Comparison of ENCODE assay signal across 8 cellular contexts in the genomic region with DNA sequence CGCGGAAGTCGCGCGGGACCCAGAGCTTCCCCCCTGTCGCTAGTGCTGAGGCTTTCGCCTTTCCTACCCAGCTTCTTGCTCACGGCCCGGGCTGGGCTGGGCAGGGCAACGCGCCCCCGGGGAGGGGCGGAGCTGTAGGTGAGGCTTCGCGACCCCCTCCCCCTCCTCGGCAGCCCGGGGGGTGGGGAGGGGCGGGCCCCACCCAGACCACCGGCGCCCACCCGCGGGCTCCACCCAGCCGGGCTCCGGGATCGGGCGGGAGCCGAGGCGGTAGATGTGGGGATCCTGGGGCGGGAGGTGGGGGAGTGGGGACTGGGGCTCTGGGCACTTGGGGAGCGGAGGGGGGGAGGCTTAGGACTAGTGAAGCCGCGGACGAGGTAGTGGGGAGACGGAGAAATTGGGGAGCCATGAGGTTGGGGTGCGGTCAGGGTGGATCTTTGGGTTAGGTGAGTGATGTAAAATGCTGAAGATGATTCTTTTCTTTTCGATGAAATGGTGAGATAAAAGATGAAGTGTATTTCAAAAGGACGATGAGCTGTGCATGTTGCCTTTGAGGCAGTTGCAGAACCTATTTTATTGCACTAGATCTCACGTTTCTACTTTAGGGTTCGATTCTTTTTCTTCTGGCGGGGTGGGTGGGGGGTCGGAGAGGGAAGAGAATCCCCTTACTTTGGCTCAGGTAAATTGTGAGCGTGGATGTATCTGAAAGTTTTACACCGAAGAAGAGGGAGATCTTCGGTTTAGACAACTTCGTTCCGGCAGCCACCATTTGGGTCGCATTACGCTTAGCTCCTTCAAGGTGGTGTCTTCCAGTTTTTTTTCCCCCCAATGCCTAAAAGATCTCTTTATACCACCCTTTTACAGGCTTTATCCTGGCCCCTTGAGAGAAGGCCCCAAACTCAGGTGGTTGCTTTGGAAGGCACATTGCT. TPM values are rescaled to one million over a fixed set of nuclear protein-coding genes. Genes with fewer than 3 reads are reported as not detected.
DNase-seq lines count a peak whose midpoint lies in the region; ATAC-seq and TF ChIP-seq lines count a peak whose summit lies in the region.

No MANE protein-coding gene starts in this region.

- no peaks in the 10 kb centered on the region for H3K27me3 Mint-ChIP-seq in MCF 10A (ENCODE audit: insufficient read depth, unreplicated experiment)

- peaks cover 20% of the 10 kb centered on the region for H3K36me3 Mint-ChIP-seq in MCF 10A (ENCODE audit: insufficient read depth, unreplicated experiment)

- intact Hi-C loops in MCF 10A (cut with micrococcal nuclease) = loop anchor here (2.0 to 5.0 kb wide), 3 partner anchors 43 to 419 kb away; partner anchors contain the start of gene RAD52

- TSS peak; percentile 64 for BruUV-seq in MCF 10A (replicated peaks; lab: Mats Ljungman, UMichigan)

- peak overlapping the region; percentile 99 for H3K4me3 Mint-ChIP-seq in MCF 10A (ENCODE audit: unreplicated experiment)

- H3K4me1 Mint-ChIP-seq in MCF 10A (ENCODE audit: insufficient read depth, unreplicated experiment) = peaks cover 42% of the 10 kb centered on the region

- POLR2A ChIA-PET in MCF 10A (lab: Yijun Ruan, JAX) = interaction anchor here (0.6 to 6.4 kb wide), 35 partner anchors 9 to 614 kb away, joined by 3 to 62 read pairs (median 5); partner anchors contain the start of genes KDM5A, RAD52 and WNK1

- no peaks in the 10 kb centered on the region for H3K9me3 Mint-ChIP-seq in MCF 10A (ENCODE audit: unreplicated experiment)

- CTCF ChIA-PET in MCF 10A (lab: Yijun Ruan, JAX) = interaction anchor here (0.6 to 1.2 kb wide), 4 partner anchors 43 to 591 kb away, joined by 3 to 11 read pairs (median 4); partner anchors contain the start of gene RAD52

- ATAC-seq in HG02623 (IDR thresholded peaks at IDR 0.05; ENCODE audit: unreplicated experiment) = peak; percentile 38

- TF ChIP-seq CTCF in MCF 10A (IDR thresholded peaks at IDR 0.05; ENCODE audit: unreplicated experiment) = no peak

- peak overlapping the region; percentile 56 for H3K27ac Mint-ChIP-seq in MCF 10A (ENCODE audit: low read depth, unreplicated experiment)

- peak; percentile 72 to 94 (median 75) for DNase-seq in NCI-H1417 (lab: John Stamatoyannopoulos, UW)
- no peak for DNase-seq in NCI-H1417 treated with DMSO at 0.1 percent for 48 hours (lab: John Stamatoyannopoulos, UW)
- DNase-seq in NCI-H748 (lab: John Stamatoyannopoulos, UW; ENCODE audit: unreplicated experiment) = peak; percentile 19
- DNase-seq in MCF 10A (ENCODE audit: unreplicated experiment) = peak; percentile 31
- DNase-seq in islet precursor cell = peak; percentile 50
- peak; percentile 1 for DNase-seq in stimulated activated CD8-positive, alpha-beta memory T cell treated with anti-CD3 and anti-CD28 coated beads, Interleukin-12 subunit alpha, Interleukin-12 subunit beta, amount 100 ng/mL, for 1 hour (ENCODE audit: low read depth)
- no peak for DNase-seq in AML-193 (lab: John Stamatoyannopoulos, UW)

RNA-seq across cellular contexts. Expression of gene ERC1, which starts 0.6 kb away (rescaled TPM):
- total RNA-seq in MCF 10A (2022) = 55.1 and 86.8 TPM in 2 replicates

RNA-seq across cellular contexts. Expression of gene RAD52, which starts 42.1 kb away (rescaled TPM):
- total RNA-seq in MCF 10A (2022) = 26.0 and 27.9 TPM in 2 replicates

Comparison
In these comparisons a context has a peak if more than half of its experiments do, and no peak if none do; other contexts are left out.
1. DNase-seq: peak in NCI-H1417 (3 of 3), NCI-H748 (single experiment), MCF 10A (single experiment), islet precursor cell (single experiment) and stimulated activated CD8-positive, alpha-beta memory T cell treated with anti-CD3 and anti-CD28 coated beads, Interleukin-12 subunit alpha, Interleukin-12 subunit beta, amount 100 ng/mL, for 1 hour (single experiment); none in NCI-H1417 treated with DMSO at 0.1 percent for 48 hours (single experiment) and AML-193 (0 of 2).